Comparison of ENCODE assay signal across 1 cellular context in the genomic region with DNA sequence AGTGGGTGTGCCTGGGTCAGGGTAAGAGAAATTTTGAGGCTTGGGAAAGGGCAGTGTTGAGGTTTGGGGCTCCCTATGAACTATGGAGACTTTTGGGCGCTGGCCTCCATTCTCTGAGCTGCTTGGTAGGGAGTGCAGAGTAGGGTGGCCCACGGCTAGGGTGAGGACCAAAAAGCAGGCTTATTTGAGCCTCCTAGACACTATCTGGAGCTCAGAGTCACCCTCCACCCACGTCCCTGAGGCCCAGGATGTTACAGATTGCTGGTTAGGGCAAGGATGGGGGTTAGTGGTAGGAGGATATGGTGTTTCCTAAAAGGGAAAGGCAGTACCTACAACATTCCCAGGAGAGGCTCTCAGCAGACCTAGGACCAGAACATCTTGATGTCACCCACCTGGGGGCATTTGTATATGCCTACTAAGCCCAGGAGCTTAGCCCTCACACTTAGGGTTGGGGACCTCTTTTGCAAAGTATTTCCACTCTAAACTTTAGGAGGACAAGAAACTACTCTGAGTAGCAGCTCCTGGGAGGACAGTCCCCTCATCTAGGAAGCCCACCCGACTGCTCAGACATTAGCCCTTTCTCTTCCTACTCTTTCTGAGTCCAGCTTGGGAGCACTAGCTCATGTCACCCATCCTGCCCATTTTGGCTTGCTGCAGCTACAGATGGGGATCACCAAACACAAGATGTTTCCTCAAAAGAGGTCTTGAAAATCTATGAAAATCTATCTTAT.
TF ChIP-seq lines count a peak whose summit lies in the region.

No MANE protein-coding gene starts in this region.

TF ChIP-seq in HepG2, 621 proteins besides CTCF, POLR2A, EP300 and RAD21:
- TF ChIP-seq, protein P1, sequence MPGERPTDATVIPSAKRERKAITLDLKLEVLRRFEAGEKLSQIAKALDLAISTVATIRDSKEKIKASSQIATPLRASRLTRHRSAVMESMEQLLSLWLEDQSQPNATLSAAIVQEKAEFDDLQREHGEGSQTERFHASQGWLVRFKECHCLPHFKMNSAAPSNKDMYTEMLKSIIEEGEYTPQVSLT (CRISPR knock-in tag; IDR thresholded peaks at IDR 0.05; ENCODE audit: borderline replicate concordance, low read depth): no peak
- TF ChIP-seq ZNF883 (CRISPR knock-in tag; IDR thresholded peaks at IDR 0.05; ENCODE audit: not compliant biosample characterization) (no peak), ZNF850 (CRISPR knock-in tag; conservative IDR thresholded peaks at IDR 0.05) (no peak), POLR2AphosphoS5 (IDR thresholded peaks at IDR 0.05; ENCODE audit: low read depth, low read length) (peak; percentile 7; the same call in 1 of the 2 replicates), ZNF569 (CRISPR knock-in tag; IDR thresholded peaks at IDR 0.05; ENCODE audit: borderline replicate concordance) (no peak), LCORL (IDR thresholded peaks at IDR 0.05) (no peak), LCORL (CRISPR knock-in tag; IDR thresholded peaks at IDR 0.05) (no peak)
- TF ChIP-seq, protein P2, sequence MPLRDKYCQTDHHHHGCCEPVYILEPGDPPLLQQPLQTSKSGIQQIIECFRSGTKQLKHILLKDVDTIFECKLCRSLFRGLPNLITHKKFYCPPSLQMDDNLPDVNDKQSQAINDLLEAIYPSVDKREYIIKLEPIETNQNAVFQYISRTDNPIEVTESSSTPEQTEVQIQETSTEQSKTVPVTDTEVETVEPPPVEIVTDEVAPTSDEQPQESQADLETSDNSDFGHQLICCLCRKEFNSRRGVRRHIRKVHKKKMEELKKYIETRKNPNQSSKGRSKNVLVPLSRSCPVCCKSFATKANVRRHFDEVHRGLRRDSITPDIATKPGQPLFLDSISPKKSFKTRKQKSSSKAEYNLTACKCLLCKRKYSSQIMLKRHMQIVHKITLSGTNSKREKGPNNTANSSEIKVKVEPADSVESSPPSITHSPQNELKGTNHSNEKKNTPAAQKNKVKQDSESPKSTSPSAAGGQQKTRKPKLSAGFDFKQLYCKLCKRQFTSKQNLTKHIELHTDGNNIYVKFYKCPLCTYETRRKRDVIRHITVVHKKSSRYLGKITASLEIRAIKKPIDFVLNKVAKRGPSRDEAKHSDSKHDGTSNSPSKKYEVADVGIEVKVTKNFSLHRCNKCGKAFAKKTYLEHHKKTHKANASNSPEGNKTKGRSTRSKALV (CRISPR knock-in tag; IDR thresholded peaks at IDR 0.05): no peak
